Comparison of ENCODE assay signal across 15 cellular contexts in the genomic region with DNA sequence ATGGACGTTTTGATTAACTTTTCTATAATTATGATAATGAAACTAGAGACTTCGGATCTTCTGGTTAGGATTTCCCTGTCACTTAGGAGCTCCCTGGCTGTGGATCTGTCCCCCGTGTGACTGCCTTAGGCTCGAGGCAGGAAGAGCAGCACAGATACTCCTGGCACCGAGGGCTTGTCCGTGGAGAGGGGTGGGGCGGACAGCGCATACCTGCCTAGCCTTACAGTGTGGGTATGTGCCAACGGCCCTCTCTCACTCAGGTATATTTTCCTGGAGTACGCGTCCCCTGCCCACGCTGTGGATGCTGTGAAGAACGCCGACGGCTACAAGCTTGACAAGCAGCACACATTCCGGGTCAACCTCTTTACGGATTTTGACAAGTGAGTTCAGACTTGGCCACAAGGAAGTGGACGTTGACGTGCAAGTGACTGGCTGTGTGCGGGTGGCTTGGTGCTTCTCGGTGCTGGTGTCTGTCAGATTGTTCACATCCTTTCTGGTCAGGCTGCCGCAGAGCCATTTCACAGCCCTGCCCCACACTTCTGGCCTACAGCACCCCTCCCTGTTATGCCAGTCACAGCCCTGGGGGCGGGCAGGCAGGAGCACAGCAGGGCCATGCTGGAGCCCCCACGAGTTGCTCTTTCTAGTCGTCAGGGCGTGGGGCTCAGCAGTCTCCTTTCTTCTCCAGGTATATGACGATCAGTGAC. TPM values are rescaled to one million over a fixed set of nuclear protein-coding genes. Genes with fewer than 3 reads are reported as not detected.
DNase-seq lines count a peak whose midpoint lies in the region; ATAC-seq, FAIRE-seq and TF ChIP-seq lines count a peak whose summit lies in the region.
"Had no signal": no experiment of that assay in that cellular context is flagged by ENCODE, and none has a peak within 500 bp of the region (broad histone marks: within the 10 kb centered on the region; RNA-seq: fewer than 3 reads in every experiment).

No MANE protein-coding gene starts in this region.

- no peak for TF ChIP-seq POLR2A in K562 (conservative IDR thresholded peaks at IDR 0.05)

- no peaks in the 10 kb centered on the region for H3K27me3 Mint-ChIP-seq in natural killer cell treated with Interleukin-12 subunit alpha and Interleukin-12 subunit beta and Interleukin-15 and Interleukin-18, amount 100 ng/mL, for 72 hours
- H3K27me3 Mint-ChIP-seq: CD4-positive, alpha-beta memory T cell had no signal

- TF ChIP-seq CTCF in K562 (IDR thresholded peaks at IDR 0.05 in 2 of 3, conservative IDR thresholded peaks at IDR 0.05 in 1 of 3; ENCODE audit: insufficient read depth in 2 of 3, low read depth in 1 of 3, low read length in 3 of 3) (no peak), mucosa of descending colon (IDR thresholded peaks at IDR 0.05) (no peak)

- FAIRE-seq in K562 (lab: Jason Lieb, UNC), result no peak
- peak; percentile 66 for FAIRE-seq in urothelium cell line (lab: Jason Lieb, UNC)
- FAIRE-seq: A549, GM12878, GM18507, H54 had no signal

- BruUV-seq in K562 (replicated peaks; lab: Mats Ljungman, UMichigan), result no TSS peak

- H3K27ac Mint-ChIP-seq in natural killer cell treated with Interleukin-12 subunit alpha and Interleukin-12 subunit beta and Interleukin-15 and Interleukin-18, amount 100 ng/mL, for 72 hours, result peak overlapping the region; percentile 44 to 87
- H3K27ac Mint-ChIP-seq: CD4-positive, alpha-beta memory T cell had no signal

- no peak overlapping the region for H3K4me2 ChIP-seq in K562 (ENCODE audit: insufficient read depth, low read length)
- H3K4me2 ChIP-seq: A549 had no signal

- no peak for TF ChIP-seq RAD21 in K562 (CRISPR knock-in tag; conservative IDR thresholded peaks at IDR 0.05 in 1 of 2, IDR thresholded peaks at IDR 0.05 in 1 of 2)

- H2AFZ ChIP-seq in K562 (ENCODE audit: low read depth, low read length), result no peak overlapping the region

- peak overlapping the region in 1 of 2 experiments; percentile 33; a peak in 1 of 4 replicates for H3K9ac ChIP-seq in K562 (ENCODE audit: insufficient read depth in 1 of 2, low read depth in 2 of 2, low read length in 2 of 2)

- H3K4me1 ChIP-seq in K562 (replicated peaks in 1 of 2; ENCODE audit: control insufficient read depth in 2 of 2, insufficient read depth in 2 of 2, low read length in 2 of 2), result peaks cover 1 to 11% of the 10 kb centered on the region in 2 experiments; a peak in 4 of 5 replicates
- peaks cover 7% of the 10 kb centered on the region for H3K4me1 ChIP-seq in mucosa of descending colon (ENCODE audit: low read depth)

- H3K79me2 ChIP-seq in K562 (ENCODE audit: control insufficient read depth, insufficient read depth, low read length), result peaks cover 70% of the 10 kb centered on the region

- in situ Hi-C loops in K562 (cut with MboI), result no loop called here

- no peaks in the 10 kb centered on the region for H3K9me3 ChIP-seq in K562 (replicated peaks; ENCODE audit: control insufficient read depth, insufficient read depth, low read depth, low read length)
- H3K9me3 ChIP-seq in mucosa of descending colon, result no peaks in the 10 kb centered on the region
- H3K9me3 ChIP-seq: A549, BE2C had no signal

- H3K4me3 Mint-ChIP-seq in natural killer cell treated with Interleukin-12 subunit alpha and Interleukin-12 subunit beta and Interleukin-15 and Interleukin-18, amount 100 ng/mL, for 72 hours, result peak overlapping the region; percentile 60
- H3K4me3 Mint-ChIP-seq: CD4-positive, alpha-beta memory T cell had no signal

- intact Hi-C loops in K562 (cut with micrococcal nuclease) (no loop called here), mucosa of descending colon (cut with DNase I, micrococcal nuclease) (no loop called here)

- no peaks in the 10 kb centered on the region for H3K27me3 ChIP-seq in K562 (ENCODE audit: control insufficient read depth in 2 of 2, insufficient read depth in 2 of 2, low read length in 2 of 2)
- H3K27me3 ChIP-seq: BE2C had no signal

- 94% methylated on average over 22 of the region's 27 CpGs for WGBS in K562 (ENCODE audit: insufficient coverage, low coverage, missing lambda C conversion rate)

- H3K9me3 Mint-ChIP-seq in natural killer cell treated with Interleukin-12 subunit alpha and Interleukin-12 subunit beta and Interleukin-15 and Interleukin-18, amount 100 ng/mL, for 72 hours, result no peaks in the 10 kb centered on the region
- H3K9me3 Mint-ChIP-seq: CD4-positive, alpha-beta memory T cell had no signal

- H3K9me1 ChIP-seq in K562 (ENCODE audit: control insufficient read depth, insufficient read depth, low read length), result no peaks in the 10 kb centered on the region

- DNase-seq in K562 (ENCODE audit: extremely low read depth in 1 of 4, low spot score in 3 of 4) (peak in 2 of 4 experiments; percentile 8 to 11), urothelium cell line (ENCODE audit: low spot score) (no peak), OCI-M2 (lab: John Stamatoyannopoulos, UW; ENCODE audit: unreplicated experiment) (no peak), mucosa of descending colon (no peak)
- no peak for DNase-seq in natural killer cell treated with Interleukin-12 subunit alpha and Interleukin-12 subunit beta and Interleukin-15 and Interleukin-18, amount 100 ng/mL, for 72 hours (ENCODE audit: low spot score)
- DNase-seq: BE2C; CD4-positive, alpha-beta memory T cell; DMS79 had no signal

- H3K4me3 ChIP-seq in K562, result no peak overlapping the region
- no peak overlapping the region for H3K4me3 ChIP-seq in mucosa of descending colon
- H3K4me3 ChIP-seq: A549, GM12878 had no signal

- POLR2A ChIA-PET in K562 (lab: Yijun Ruan, JAX), result interaction anchor here (0.8 kb wide), 1 partner anchor 9 kb away, joined by 3 read pairs; no protein-coding TSS in a partner anchor

- H3K4me1 Mint-ChIP-seq in natural killer cell treated with Interleukin-12 subunit alpha and Interleukin-12 subunit beta and Interleukin-15 and Interleukin-18, amount 100 ng/mL, for 72 hours (ENCODE audit: low read depth in 2 of 2), result peaks cover 34 to 47% of the 10 kb centered on the region in 2 donors

- peaks cover 15% of the 10 kb centered on the region for H3K36me3 Mint-ChIP-seq in natural killer cell treated with Interleukin-12 subunit alpha and Interleukin-12 subunit beta and Interleukin-15 and Interleukin-18, amount 100 ng/mL, for 72 hours

- ATAC-seq in K562 (no peak), esophagus mucosa (peak; percentile 12), HG03354 (IDR thresholded peaks at IDR 0.05; ENCODE audit: poor library complexity, severe bottlenecking, unreplicated experiment) (no peak), mucosa of descending colon (no peak)
- peak; percentile 80 to 91 for ATAC-seq in natural killer cell treated with Interleukin-12 subunit alpha and Interleukin-12 subunit beta and Interleukin-15 and Interleukin-18, amount 100 ng/mL, for 72 hours
- ATAC-seq: A549, GM12878 had no signal

- peaks cover 48% of the 10 kb centered on the region for H4K20me1 ChIP-seq in K562 (replicated peaks; ENCODE audit: control insufficient read depth, insufficient read depth, low read length)

- H3K36me3 ChIP-seq in K562 (ENCODE audit: control insufficient read depth, insufficient read depth, low read length) (peaks cover 96% of the 10 kb centered on the region), mucosa of descending colon (ENCODE audit: low read depth) (peaks cover 37% of the 10 kb centered on the region)

- H3K27ac ChIP-seq in K562 (ENCODE audit: extremely low read depth, low read depth, low read length), result no peak overlapping the region
- H3K27ac ChIP-seq: A549, C4-2B had no signal

- TF ChIP-seq EP300 in K562 (IDR thresholded peaks at IDR 0.05; ENCODE audit: low read length), result no peak

- CTCF ChIA-PET in K562 (lab: Yijun Ruan, JAX; ENCODE audit: low intra/inter-chr PET ratio), result no interaction called here

RNA-seq across cellular contexts. Expression of a gene that starts 7.9 kb away (rescaled TPM):
- 583 and 880 TPM in 2 replicates for total RNA-seq in K562 (2011; cell fraction: chromatin; rRNA removed; ENCODE audit: low replicate concordance)
- 353 and 358 TPM in 2 replicates for total RNA-seq in K562 (2011; cell fraction: nucleolus; rRNA removed)
- 465 and 579 TPM in 2 replicates for total RNA-seq in K562 (2011; cell fraction: nucleoplasm; rRNA removed)
- 334 and 358 TPM in 2 replicates for total RNA-seq in K562 (2014; rRNA removed)
- total RNA-seq in K562 (2014; rRNA removed; fragmentation: Illumina TruSeq; extraction: Trizol), result 357 and 410 TPM in 2 replicates
- total RNA-seq in K562 (2015; rRNA removed; fragmentation: Illumina TruSeq; extraction: Trizol), result 407 and 420 TPM in 2 replicates
- 387 and 416 TPM in 2 replicates for total RNA-seq in K562 (2021)
- polyA plus RNA-seq in K562 (2011; rRNA removed), result 216 and 279 TPM in 2 replicates
- polyA plus RNA-seq in K562 (2011; cell fraction: cytosol; rRNA removed), result 139 and 199 TPM in 2 replicates
- 409 and 424 TPM in 2 replicates for polyA plus RNA-seq in K562 (2011; cell fraction: nucleus; rRNA removed)
- polyA plus RNA-seq in K562 (2012), result 202 and 329 TPM in 2 replicates
- polyA plus RNA-seq in K562 (2014; fragmentation: Illumina TruSeq; extraction: Trizol), result 494 and 496 TPM in 2 replicates
- polyA plus RNA-seq in K562 (2014; fragmentation: Nextera tagmentation; extraction: Ambion mirVana), result 10 to 100 TPM; 25.9 to 57.6 TPM
- 263 and 278 TPM in 2 replicates for polyA plus RNA-seq in K562 (2014; rRNA removed)
- 295 and 299 TPM in 2 replicates for polyA minus RNA-seq in K562 (2011; rRNA and poly(A)+ RNA removed)
- polyA minus RNA-seq in K562 (2011; cell fraction: cytosol; rRNA and poly(A)+ RNA removed), result 126 and 190 TPM in 2 replicates
- 97.9 and 165 TPM in 2 replicates for polyA minus RNA-seq in K562 (2011; cell fraction: nucleus; rRNA and poly(A)+ RNA removed)
- 119 TPM for total RNA-seq in esophagus mucosa
- 100 to 1,000 TPM; 229 to 348 TPM for total RNA-seq in natural killer cell treated with Interleukin-12 subunit alpha and Interleukin-12 subunit beta and Interleukin-15 and Interleukin-18, amount 100 ng/mL, for 72 hours
- 100 to 1,000 TPM in 2 of 3 donors, 10 to 100 TPM in 1; 91.6 to 127 (median 110) TPM for total RNA-seq in mucosa of descending colon

RNA-seq across cellular contexts. Expression of a gene that starts 40.9 kb away (rescaled TPM):
- total RNA-seq in K562 (2011; cell fraction: chromatin; rRNA removed; ENCODE audit: low replicate concordance), result 5.2 and 11.8 TPM in 2 replicates
- 6.2 and 7.2 TPM in 2 replicates for total RNA-seq in K562 (2011; cell fraction: nucleolus; rRNA removed)
- 5.4 and 5.7 TPM in 2 replicates for total RNA-seq in K562 (2011; cell fraction: nucleoplasm; rRNA removed)
- total RNA-seq in K562 (2014; rRNA removed), result 8.2 and 8.9 TPM in 2 replicates
- 0.84 and 1.1 TPM in 2 replicates for total RNA-seq in K562 (2014; rRNA removed; fragmentation: Illumina TruSeq; extraction: Trizol)
- 4.0 and 4.2 TPM in 2 replicates for total RNA-seq in K562 (2015; rRNA removed; fragmentation: Illumina TruSeq; extraction: Trizol)
- 17.3 and 19.8 TPM in 2 replicates for total RNA-seq in K562 (2021)
- 3.6 and 6.8 TPM in 2 replicates for polyA plus RNA-seq in K562 (2011; rRNA removed)
- polyA plus RNA-seq in K562 (2011; cell fraction: cytosol; rRNA removed), result 10.4 and 21.4 TPM in 2 replicates
- 5.1 and 6.2 TPM in 2 replicates for polyA plus RNA-seq in K562 (2011; cell fraction: nucleus; rRNA removed)
- 10.2 and 24.4 TPM in 2 replicates for polyA plus RNA-seq in K562 (2012)
- 2.1 and 5.7 TPM in 2 replicates for polyA plus RNA-seq in K562 (2014; fragmentation: Illumina TruSeq; extraction: Trizol)
- polyA plus RNA-seq in K562 (2014; fragmentation: Nextera tagmentation; extraction: Ambion mirVana), result under 1 TPM; 0.18 to 0.24 TPM
- polyA plus RNA-seq in K562 (2014; rRNA removed), result 10.3 and 10.6 TPM in 2 replicates
- polyA minus RNA-seq in K562 (2011; rRNA and poly(A)+ RNA removed), result 1.3 and 1.8 TPM in 2 replicates
- polyA minus RNA-seq in K562 (2011; cell fraction: cytosol; rRNA and poly(A)+ RNA removed), result 6.8 and 9.4 TPM in 2 replicates
- 1.6 and 2.2 TPM in 2 replicates for polyA minus RNA-seq in K562 (2011; cell fraction: nucleus; rRNA and poly(A)+ RNA removed)
- 4.1 TPM for total RNA-seq in esophagus mucosa
- 10 to 100 TPM; 29.6 to 31.7 TPM for total RNA-seq in natural killer cell treated with Interleukin-12 subunit alpha and Interleukin-12 subunit beta and Interleukin-15 and Interleukin-18, amount 100 ng/mL, for 72 hours
- 10 to 100 TPM; 10.7 to 20.9 (median 12.2) TPM for total RNA-seq in mucosa of descending colon

RNA-seq across cellular contexts. Expression of a gene that starts 48.3 kb away (rescaled TPM):
- 26.7 and 72.5 TPM in 2 replicates for total RNA-seq in K562 (2011; cell fraction: chromatin; rRNA removed; ENCODE audit: low replicate concordance)
- 24.0 and 30.0 TPM in 2 replicates for total RNA-seq in K562 (2011; cell fraction: nucleolus; rRNA removed)
- 21.8 and 23.5 TPM in 2 replicates for total RNA-seq in K562 (2011; cell fraction: nucleoplasm; rRNA removed)
- 5.5 and 9.1 TPM in 2 replicates for total RNA-seq in K562 (2014; rRNA removed)
- 8.7 and 12.5 TPM in 2 replicates for total RNA-seq in K562 (2014; rRNA removed; fragmentation: Illumina TruSeq; extraction: Trizol)
- total RNA-seq in K562 (2015; rRNA removed; fragmentation: Illumina TruSeq; extraction: Trizol), result 15.9 and 16.9 TPM in 2 replicates
- total RNA-seq in K562 (2021), result 50.4 and 51.6 TPM in 2 replicates
- 45.7 and 47.0 TPM in 2 replicates for polyA plus RNA-seq in K562 (2011; rRNA removed)
- 23.9 and 55.1 TPM in 2 replicates for polyA plus RNA-seq in K562 (2011; cell fraction: cytosol; rRNA removed)
- 30.5 and 42.3 TPM in 2 replicates for polyA plus RNA-seq in K562 (2011; cell fraction: nucleus; rRNA removed)
- polyA plus RNA-seq in K562 (2012), result 35.9 and 57.5 TPM in 2 replicates
- 33.3 and 35.4 TPM in 2 replicates for polyA plus RNA-seq in K562 (2014; fragmentation: Illumina TruSeq; extraction: Trizol)
- 1 to 10 TPM; 2.7 to 7.7 TPM for polyA plus RNA-seq in K562 (2014; fragmentation: Nextera tagmentation; extraction: Ambion mirVana)
- polyA plus RNA-seq in K562 (2014; rRNA removed), result 17.2 and 32.5 TPM in 2 replicates
- polyA minus RNA-seq in K562 (2011; rRNA and poly(A)+ RNA removed), result 25.4 and 40.0 TPM in 2 replicates
- 16.8 and 32.4 TPM in 2 replicates for polyA minus RNA-seq in K562 (2011; cell fraction: cytosol; rRNA and poly(A)+ RNA removed)
- 11.8 and 17.4 TPM in 2 replicates for polyA minus RNA-seq in K562 (2011; cell fraction: nucleus; rRNA and poly(A)+ RNA removed)
- 21.7 TPM for total RNA-seq in esophagus mucosa
- total RNA-seq in natural killer cell treated with Interleukin-12 subunit alpha and Interleukin-12 subunit beta and Interleukin-15 and Interleukin-18, amount 100 ng/mL, for 72 hours, result 10 to 100 TPM; 28.9 to 34.5 TPM
- total RNA-seq in mucosa of descending colon, result 10 to 100 TPM; 20.8 to 30.1 (median 23.2) TPM

Comparison
In these comparisons a context has a peak if more than half of its experiments do, and no peak if none do; other contexts are left out.
1. ATAC-seq: peak in esophagus mucosa (single experiment) and natural killer cell treated with Interleukin-12 subunit alpha and Interleukin-12 subunit beta and Interleukin-15 and Interleukin-18, amount 100 ng/mL, for 72 hours (2 of 2); none in K562 (single experiment), HG03354 (single experiment) and mucosa of descending colon (single experiment).